Comparison of ENCODE assay signal across 8 cellular contexts in genomic region chr22:36775966-36776669, GRCh38. TPM values are rescaled to one million over a fixed set of nuclear protein-coding genes. Genes with fewer than 3 reads are reported as not detected.
DNase-seq lines count a peak whose midpoint lies in the region; ATAC-seq and TF ChIP-seq lines count a peak whose summit lies in the region.

Gene IFT27, minus strand, starts transcription at chr22:36776119. Its CDS starts 412 bp downstream, at chr22:36775707.

- no peaks in the 10 kb centered on the region for H4K20me1 ChIP-seq in hepatocyte (ENCODE audit: insufficient read depth, poor library complexity, severe bottlenecking)

- DNase-seq in NCI-H2081 (lab: John Stamatoyannopoulos, UW) (peak; percentile 96 to 99), T1000 (lab: John Stamatoyannopoulos, UW) (peak; percentile 98), astrocyte of the hippocampus (ENCODE audit: low read depth, low spot score) (peak; percentile 100), hepatocyte (ENCODE audit: low spot score) (peak; percentile 99), renal cortical epithelial cell (ENCODE audit: low read depth) (peak; percentile 100), DMS53 (lab: John Stamatoyannopoulos, UW) (no peak)

- no peaks in the 10 kb centered on the region for H3K9me3 ChIP-seq in hepatocyte (ENCODE audit: low read depth)

- WGBS in hepatocyte (ENCODE audit: low lambda C conversion rate, missing lambda C conversion rate), result 2% methylated on average over 36 of the region's 43 CpGs

- no peaks in the 10 kb centered on the region for H3K9me2 ChIP-seq in hepatocyte (replicated peaks; ENCODE audit: insufficient read depth)

- peak within 1 kb of the TSS; percentile 81 for H3K4me2 ChIP-seq in hepatocyte

- no peaks in the 10 kb centered on the region for H3K27me3 ChIP-seq in hepatocyte

- H3K4me3 ChIP-seq in hepatocyte, result peak within 1 kb of the TSS; percentile 8

- H3K4me1 ChIP-seq in hepatocyte (ENCODE audit: insufficient read depth), result peaks cover 7% of the 10 kb centered on the region

- peak within 1 kb of the TSS; percentile 2 for H3K27ac ChIP-seq in hepatocyte

- TF ChIP-seq CTCF in hepatocyte (IDR thresholded peaks at IDR 0.05; ENCODE audit: poor library complexity), result no peak

- peak; percentile 57 for TF ChIP-seq POLR2A in GM18505 (IDR thresholded peaks at IDR 0.05; ENCODE audit: borderline replicate concordance, extremely low read depth, insufficient read depth, insufficient read length)

- ATAC-seq in GM18505 (IDR thresholded peaks at IDR 0.05; ENCODE audit: unreplicated experiment) (peak; percentile 84), HG02970 (IDR thresholded peaks at IDR 0.05; ENCODE audit: low FRiP score, unreplicated experiment) (peak; percentile 92)

- no peaks in the 10 kb centered on the region for H3K36me3 ChIP-seq in hepatocyte (replicated peaks; ENCODE audit: insufficient read depth, low read depth)

- H2AFZ ChIP-seq in hepatocyte, result peak within 1 kb of the TSS; percentile 39

- H3K79me2 ChIP-seq in hepatocyte, result peaks cover 5% of the 10 kb centered on the region

RNA-seq across cellular contexts. Expression of gene IFT27, which starts in this region (rescaled TPM):
- total RNA-seq in hepatocyte (13.7 and 15.3 TPM in 2 replicates), renal cortical epithelial cell (10.3 and 12.2 TPM in 2 replicates)
- polyA plus RNA-seq in hepatocyte, result 25.3 and 36.4 TPM in 2 replicates
